Comparison of ENCODE assay signal across 8 cellular contexts in the genomic region with DNA sequence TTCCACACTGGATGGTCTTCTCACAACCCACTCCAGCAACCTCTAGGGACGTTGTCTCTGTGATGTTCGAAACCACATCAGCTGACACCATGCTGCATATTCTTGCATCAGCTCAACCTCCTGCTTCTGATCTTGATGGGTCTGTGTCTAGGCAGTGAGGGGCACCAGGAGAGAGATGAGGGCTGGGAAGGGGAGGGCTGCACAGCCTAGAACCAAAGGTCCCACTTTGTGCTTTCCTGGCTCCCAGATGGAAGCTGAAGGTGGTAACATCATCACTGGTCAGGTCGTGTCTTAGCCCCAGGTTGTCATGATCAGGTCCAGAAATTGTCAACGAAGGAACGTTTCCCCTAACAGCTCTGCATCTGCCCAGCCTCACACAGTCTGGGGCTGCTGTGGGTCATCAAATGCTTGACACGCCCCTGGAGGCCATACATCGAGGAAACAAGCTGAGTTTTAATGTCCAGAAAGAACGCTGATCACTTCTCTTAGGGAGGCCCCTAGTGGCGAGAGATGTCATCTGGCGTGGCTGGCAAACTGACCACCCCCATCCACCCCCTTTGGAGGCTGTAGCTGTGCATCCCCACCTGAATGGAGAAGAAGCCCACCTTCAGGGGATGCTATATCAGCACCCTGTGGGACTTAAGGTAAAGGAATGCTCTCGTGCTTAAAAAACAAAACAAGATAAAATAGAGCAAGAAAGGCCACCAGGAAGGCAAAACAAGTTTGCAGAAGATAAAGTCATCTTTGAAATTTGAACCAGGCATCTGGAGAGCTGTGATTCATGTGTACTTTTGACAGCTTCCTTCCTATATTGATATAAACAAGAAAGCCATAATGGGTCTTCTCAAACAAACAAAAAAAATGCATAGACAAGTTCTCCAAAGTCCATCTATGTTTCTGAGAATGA. TPM values are rescaled to one million over a fixed set of nuclear protein-coding genes. Genes with fewer than 3 reads are reported as not detected.
DNase-seq lines count a peak whose midpoint lies in the region; ATAC-seq and TF ChIP-seq lines count a peak whose summit lies in the region.

No MANE protein-coding gene starts in this region.

- TF ChIP-seq CTCF in LNCAP (IDR thresholded peaks at IDR 0.05) (peak; percentile 84), SK-N-SH (IDR thresholded peaks at IDR 0.05) (peak; percentile 87), colonic mucosa (IDR thresholded peaks at IDR 0.05) (peak; percentile 44), lower lobe of right lung (IDR thresholded peaks at IDR 0.05) (peak; percentile 75), upper lobe of right lung (IDR thresholded peaks at IDR 0.05) (peak; percentile 76)

- POLR2A ChIA-PET in SK-N-SH (lab: Yijun Ruan, JAX): interaction anchor here (1.0 kb wide), 1 partner anchor 113 kb away, joined by 3 read pairs; the partner anchor contains the start of gene PRKAR1A

- H3K27me3 ChIP-seq in GM23248 (replicated peaks; ENCODE audit: insufficient read depth) (no peaks in the 10 kb centered on the region), SK-N-SH (ENCODE audit: insufficient read depth) (no peaks in the 10 kb centered on the region), colonic mucosa (no peaks in the 10 kb centered on the region), lower lobe of right lung (ENCODE audit: low read depth) (no peaks in the 10 kb centered on the region), upper lobe of right lung (no peaks in the 10 kb centered on the region)

- no peaks in the 10 kb centered on the region for H3K36me3 ChIP-seq in GM23248 (ENCODE audit: low read depth)
- no peaks in the 10 kb centered on the region for H3K36me3 ChIP-seq in SK-N-SH (replicated peaks in 1 of 2; ENCODE audit: control insufficient read depth in 1 of 2, insufficient read depth in 2 of 2, low read length in 1 of 2)
- H3K36me3 ChIP-seq in colonic mucosa: no peaks in the 10 kb centered on the region
- H3K36me3 ChIP-seq in lower lobe of right lung: no peaks in the 10 kb centered on the region
- H3K36me3 ChIP-seq in upper lobe of right lung: no peaks in the 10 kb centered on the region

- no peaks in the 10 kb centered on the region for H3K79me2 ChIP-seq in GM23248 (ENCODE audit: insufficient read depth)
- H3K79me2 ChIP-seq in SK-N-SH (ENCODE audit: insufficient read depth): no peaks in the 10 kb centered on the region

- no peak for TF ChIP-seq EP300 in SK-N-SH (IDR thresholded peaks at IDR 0.05; ENCODE audit: borderline replicate concordance in 1 of 2, low read depth in 1 of 2, low read length in 1 of 2)

- WGBS in GM23248 (ENCODE audit: low coverage in 1 of 2, low lambda C conversion rate in 2 of 2, missing lambda C conversion rate in 2 of 2), 2 experiments: 12 to 16% methylated on average over 11 of the region's 11 CpGs
- 16% methylated on average over 11 of the region's 11 CpGs for WGBS in SK-N-SH (ENCODE audit: low lambda C conversion rate)

- DNase-seq in activated gamma-delta T cell treated with Interleukin-2 at 50 U/mL for 16 hours (peak; percentile 18), activated gamma-delta T cell (lab: John Stamatoyannopoulos, UW) (no peak), GM23248 (peak; percentile 89), SK-N-SH (peak; percentile 86), colonic mucosa (peak; percentile 45), lower lobe of right lung (peak; percentile 65), upper lobe of right lung (peak; percentile 72)

- H3K9ac ChIP-seq in GM23248 (peak overlapping the region; percentile 63), SK-N-SH (no peak overlapping the region), colonic mucosa (ENCODE audit: low read depth in 2 of 2, low read length in 2 of 2) (no peak overlapping the region)

- H4K20me1 ChIP-seq in GM23248 (ENCODE audit: insufficient read depth): no peaks in the 10 kb centered on the region
- H4K20me1 ChIP-seq in SK-N-SH (ENCODE audit: insufficient read depth): no peaks in the 10 kb centered on the region

- H3F3A ChIP-seq in GM23248 (ENCODE audit: insufficient read depth) (peaks cover 21% of the 10 kb centered on the region), SK-N-SH (replicated peaks; ENCODE audit: insufficient read depth) (no peaks in the 10 kb centered on the region)

- H3K4me2 ChIP-seq in GM23248 (ENCODE audit: unreplicated experiment) (peak overlapping the region; percentile 54), SK-N-SH (no peak overlapping the region; the same call in 1 of the 2 replicates)

- ATAC-seq in lower lobe of right lung (peak; percentile 79 to 84), upper lobe of right lung (peak; percentile 88)

- intact Hi-C loops in colonic mucosa (cut with DNase I) (no loop called here), lower lobe of right lung (cut with DNase I) (no loop called here), upper lobe of right lung (cut with DNase I) (no loop called here)

- H3K4me3 ChIP-seq in GM23248: peak overlapping the region; percentile 47
- no peak overlapping the region; a peak in 1 of 4 replicates for H3K4me3 ChIP-seq in SK-N-SH (ENCODE audit: low read depth in 2 of 2, low read length in 1 of 2)
- no peak overlapping the region for H3K4me3 ChIP-seq in colonic mucosa
- H3K4me3 ChIP-seq in lower lobe of right lung: no peak overlapping the region
- H3K4me3 ChIP-seq in upper lobe of right lung: no peak overlapping the region

- in situ Hi-C loops in GM23248 (cut with MboI): loop anchor here (10.0 kb wide), 1 partner anchor 134 kb away; no protein-coding TSS in a partner anchor

- H3K9me3 ChIP-seq in GM23248 (ENCODE audit: low read depth) (no peaks in the 10 kb centered on the region), SK-N-SH (no peaks in the 10 kb centered on the region), colonic mucosa (no peaks in the 10 kb centered on the region), lower lobe of right lung (no peaks in the 10 kb centered on the region), upper lobe of right lung (no peaks in the 10 kb centered on the region)

- peak overlapping the region; percentile 61 for H3K27ac ChIP-seq in GM23248
- no peak overlapping the region for H3K27ac ChIP-seq in SK-N-SH (ENCODE audit: low read depth in 2 of 2, low read length in 1 of 2)
- no peak overlapping the region for H3K27ac ChIP-seq in colonic mucosa
- no peak overlapping the region for H3K27ac ChIP-seq in lower lobe of right lung
- no peak overlapping the region for H3K27ac ChIP-seq in upper lobe of right lung

- H3K9me2 ChIP-seq in GM23248 (ENCODE audit: insufficient read depth): no peaks in the 10 kb centered on the region
- H3K9me2 ChIP-seq in SK-N-SH: no peaks in the 10 kb centered on the region

- CTCF ChIA-PET in SK-N-SH (lab: Yijun Ruan, JAX): interaction anchor here (0.5 to 4.0 kb wide), 63 partner anchors 8 to 896 kb away, joined by 3 to 49 read pairs (median 5); partner anchors contain the start of genes AMZ2, ARSG, SLC16A6 and WIPI1

- H2AFZ ChIP-seq in GM23248 (peak overlapping the region; percentile 61), SK-N-SH (ENCODE audit: low read depth) (no peak overlapping the region)

- H3K4me1 ChIP-seq in GM23248 (ENCODE audit: insufficient read depth) (peaks cover 22% of the 10 kb centered on the region), SK-N-SH (ENCODE audit: control insufficient read depth in 1 of 2, insufficient read depth in 2 of 2, low read depth in 1 of 2, low read length in 1 of 2) (peaks cover 3 to 5% of the 10 kb centered on the region in 2 experiments; a peak in 2 of 4 replicates), colonic mucosa (no peaks in the 10 kb centered on the region), lower lobe of right lung (peaks cover 18% of the 10 kb centered on the region), upper lobe of right lung (peaks cover 8% of the 10 kb centered on the region)

- peak; percentile 79 for TF ChIP-seq RAD21 in SK-N-SH (IDR thresholded peaks at IDR 0.05; ENCODE audit: low read length)

TF ChIP-seq in SK-N-SH, 30 proteins besides CTCF, POLR2A, EP300 and RAD21:
- TF ChIP-seq RCOR1 (IDR thresholded peaks at IDR 0.05; ENCODE audit: low read length): no peak
- TF ChIP-seq, protein P1, sequence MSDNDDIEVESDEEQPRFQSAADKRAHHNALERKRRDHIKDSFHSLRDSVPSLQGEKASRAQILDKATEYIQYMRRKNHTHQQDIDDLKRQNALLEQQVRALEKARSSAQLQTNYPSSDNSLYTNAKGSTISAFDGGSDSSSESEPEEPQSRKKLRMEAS (IDR thresholded peaks at IDR 0.05; ENCODE audit: low read depth): peak; percentile 56
- TF ChIP-seq FOSL2 (IDR thresholded peaks at IDR 0.05; ENCODE audit: borderline replicate concordance, low read depth): no peak
- TF ChIP-seq RXRA (IDR thresholded peaks at IDR 0.05; ENCODE audit: borderline replicate concordance, low read depth): no peak
- TF ChIP-seq GATA2 (CRISPR knock-in tag; IDR thresholded peaks at IDR 0.05): no peak
- peak; percentile 83 for TF ChIP-seq SMC3 (IDR thresholded peaks at IDR 0.05; ENCODE audit: low read depth, low read length)
- peak; percentile 24; the same call in 1 of the 2 replicates for TF ChIP-seq TCF12 (IDR thresholded peaks at IDR 0.05)
- TF ChIP-seq MXI1 (IDR thresholded peaks at IDR 0.05; ENCODE audit: low read depth, low read length): no peak
- TF ChIP-seq POLR2AphosphoS5 (IDR thresholded peaks at IDR 0.05; ENCODE audit: low read depth, low read length): no peak

RNA-seq across cellular contexts. Expression of gene WIPI1, which starts 58.3 kb away (rescaled TPM):
- total RNA-seq in GM23248 (2014; rRNA removed; shearing (Covaris generic)): 82.0 and 91.4 TPM in 2 replicates
- polyA plus RNA-seq in GM23248 (2016; fragmentation: Nextera tagmentation; extraction: Ambion mirVana) (99.1 and 100 TPM in 2 replicates), SK-N-SH (2012; rRNA removed) (52.7 and 65.2 TPM in 2 replicates)
- 49.1 and 55.1 TPM in 2 replicates for polyA plus RNA-seq in SK-N-SH (2012; cell fraction: cytosol; rRNA removed)
- 35.4 and 62.8 TPM in 2 replicates for polyA plus RNA-seq in SK-N-SH (2012; cell fraction: nucleus; rRNA removed)
- total RNA-seq in colonic mucosa (10 to 100 TPM; 77.1 to 79.1 TPM), lower lobe of right lung (37.5 TPM), upper lobe of right lung (38.1 TPM)
